8 cellular contexts compared by ENCODE assay signal in the genomic region with DNA sequence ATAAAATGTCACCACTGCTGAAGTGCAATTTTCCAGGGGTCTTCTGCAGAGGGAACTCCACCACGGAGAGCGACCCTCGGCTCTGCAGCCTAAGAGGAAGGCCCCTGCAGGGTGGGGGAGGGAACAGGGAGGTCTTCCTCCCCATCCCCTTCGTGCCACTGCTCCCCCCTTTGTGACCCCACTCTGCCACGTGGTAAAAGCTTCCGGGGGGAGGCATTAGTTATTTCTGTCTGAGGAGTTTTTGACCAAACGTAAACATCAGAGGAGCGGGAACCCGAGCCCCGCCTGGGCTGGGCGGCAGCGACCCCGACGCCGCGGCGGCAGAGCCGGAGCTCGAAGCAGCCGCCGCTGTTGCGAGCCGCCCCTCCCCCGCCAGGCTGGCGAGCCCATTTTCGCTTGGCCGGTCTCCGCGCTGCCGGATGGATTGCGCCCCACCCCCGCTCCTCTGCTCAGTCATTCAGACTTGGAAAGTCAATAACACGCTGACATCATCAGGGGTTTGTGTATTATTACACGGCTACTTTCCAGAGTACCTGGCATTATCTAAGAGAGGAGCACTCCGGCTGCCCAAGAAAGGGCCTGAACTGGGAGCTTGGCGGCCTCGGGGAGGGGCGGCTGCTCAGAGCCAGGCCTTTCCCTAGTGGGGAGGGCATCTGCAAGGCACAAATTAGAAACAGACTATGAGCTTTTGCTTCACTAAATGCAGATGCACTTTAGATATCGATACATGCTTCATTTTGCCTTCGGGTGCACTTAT.
A peak's percentile ranks its signal among the peaks of the same experiment; 100 is the strongest.
DNase-seq lines count a peak whose midpoint lies in the region; ATAC-seq and TF ChIP-seq lines count a peak whose summit lies in the region.

No MANE protein-coding gene starts in this region.

- no peak overlapping the region for H3K9ac ChIP-seq in fibroblast of lung (ENCODE audit: insufficient read depth, low read length)

- H3K79me2 ChIP-seq in DOHH2 (ENCODE audit: control insufficient read depth, low read length) (peaks cover 6% of the 10 kb centered on the region), GM23338 (replicated peaks; ENCODE audit: insufficient read depth) (no peaks in the 10 kb centered on the region), fibroblast of lung (ENCODE audit: control insufficient read depth, insufficient read depth, low read length) (no peaks in the 10 kb centered on the region)

- peaks cover 45% of the 10 kb centered on the region for H3K4me1 Mint-ChIP-seq in GM23338
- peaks cover 40% of the 10 kb centered on the region for H3K4me1 Mint-ChIP-seq in activated T-helper 17 cell treated with anti-CD3 and anti-CD28 coated beads, Interleukin-2, amount 50 U/mL, for 72 hours
- H3K4me1 Mint-ChIP-seq in naive thymus-derived CD8-positive, alpha-beta T cell: peaks cover 25 to 62% (median 55%) of the 10 kb centered on the region in 4 donors
- H3K4me1 Mint-ChIP-seq in stimulated activated naive B cell treated with anti-CD40 and anti-IgM and Interleukin-4, amounts not matched to agents 10 μg/mL and 1 μg/mL and 100 μg/mL, for 72 hours: peaks cover 50 to 80% of the 10 kb centered on the region in 2 donors

- H3K9me2 ChIP-seq in DOHH2 (replicated peaks; ENCODE audit: control insufficient read depth, low read length) (no peaks in the 10 kb centered on the region), GM23338 (ENCODE audit: insufficient read depth) (no peaks in the 10 kb centered on the region)

- H3K4me1 ChIP-seq in DOHH2 (ENCODE audit: control insufficient read depth, low read length) (peaks cover 59% of the 10 kb centered on the region), GM23338 (ENCODE audit: insufficient read depth) (peaks cover 25% of the 10 kb centered on the region), fibroblast of lung (ENCODE audit: control insufficient read depth, extremely low read depth, insufficient read depth, low read length) (peaks cover 21% of the 10 kb centered on the region)

- no peaks in the 10 kb centered on the region for H3K9me3 Mint-ChIP-seq in GM23338
- H3K9me3 Mint-ChIP-seq in activated T-helper 17 cell treated with anti-CD3 and anti-CD28 coated beads, Interleukin-2, amount 50 U/mL, for 72 hours: no peaks in the 10 kb centered on the region
- peaks cover 0 to 4% (median 0%) of the 10 kb centered on the region in 9 donors for H3K9me3 Mint-ChIP-seq in naive thymus-derived CD8-positive, alpha-beta T cell
- no peaks in the 10 kb centered on the region for H3K9me3 Mint-ChIP-seq in stimulated activated naive B cell treated with anti-CD40 and anti-IgM and Interleukin-4, amounts not matched to agents 10 μg/mL and 1 μg/mL and 100 μg/mL, for 72 hours

- H3K9me3 ChIP-seq in DOHH2 (ENCODE audit: control insufficient read depth, insufficient read depth, low read length) (no peaks in the 10 kb centered on the region), fibroblast of lung (ENCODE audit: control insufficient read depth, insufficient read depth, low read depth, low read length) (no peaks in the 10 kb centered on the region)

- no peaks in the 10 kb centered on the region for H3K36me3 Mint-ChIP-seq in GM23338 (ENCODE audit: low read depth)
- peaks cover 22% of the 10 kb centered on the region for H3K36me3 Mint-ChIP-seq in activated T-helper 17 cell treated with anti-CD3 and anti-CD28 coated beads, Interleukin-2, amount 50 U/mL, for 72 hours (ENCODE audit: low read depth)
- peaks cover 0 to 3% (median 1%) of the 10 kb centered on the region in 3 donors for H3K36me3 Mint-ChIP-seq in naive thymus-derived CD8-positive, alpha-beta T cell
- H3K36me3 Mint-ChIP-seq in stimulated activated naive B cell treated with anti-CD40 and anti-IgM and Interleukin-4, amounts not matched to agents 10 μg/mL and 1 μg/mL and 100 μg/mL, for 72 hours: no peaks in the 10 kb centered on the region

- H2AFZ ChIP-seq in GM23338 (peak overlapping the region; percentile 88), fibroblast of lung (ENCODE audit: low read length) (no peak overlapping the region)

- DNase-seq in GM23338 (ENCODE audit: low spot score) (peak; percentile 99), Kasumi-1 (lab: John Stamatoyannopoulos, UW) (peak; percentile 97 to 98), RKO (ENCODE audit: low spot score) (peak; percentile 99), fibroblast of lung (ENCODE audit: low read depth in 2 of 2) (peak; percentile 99)
- peak; percentile 90 to 97 (median 96) for DNase-seq in naive thymus-derived CD8-positive, alpha-beta T cell
- peak; percentile 91 for DNase-seq in stimulated activated naive B cell treated with anti-CD40 and anti-IgM and Interleukin-4, amounts not matched to agents 10 μg/mL and 1 μg/mL and 100 μg/mL, for 72 hours

- H3K36me3 ChIP-seq in DOHH2 (ENCODE audit: control insufficient read depth, low read length): no peaks in the 10 kb centered on the region
- no peaks in the 10 kb centered on the region for H3K36me3 ChIP-seq in GM23338 (ENCODE audit: insufficient read depth)
- H3K36me3 ChIP-seq in fibroblast of lung (ENCODE audit: control insufficient read depth, insufficient read depth, low read length): no peaks in the 10 kb centered on the region

- peak overlapping the region; percentile 60 for H3K4me3 Mint-ChIP-seq in GM23338
- H3K4me3 Mint-ChIP-seq in activated T-helper 17 cell treated with anti-CD3 and anti-CD28 coated beads, Interleukin-2, amount 50 U/mL, for 72 hours: peak overlapping the region; percentile 78
- H3K4me3 Mint-ChIP-seq in naive thymus-derived CD8-positive, alpha-beta T cell: peak overlapping the region; percentile 88 to 97 (median 94)
- H3K4me3 Mint-ChIP-seq in stimulated activated naive B cell treated with anti-CD40 and anti-IgM and Interleukin-4, amounts not matched to agents 10 μg/mL and 1 μg/mL and 100 μg/mL, for 72 hours: peak overlapping the region; percentile 82 to 85

- POLR2A ChIA-PET in naive thymus-derived CD8-positive, alpha-beta T cell (lab: Charles Lee): interaction anchor here (0.5 to 7.9 kb wide), 38 partner anchors 12 to 726 kb away, joined by 3 to 255 read pairs (median 4); a partner anchor contains a TSS

- H3K27me3 Mint-ChIP-seq in GM23338 (ENCODE audit: insufficient read depth, low read depth, poor library complexity): peaks cover 26% of the 10 kb centered on the region
- no peaks in the 10 kb centered on the region for H3K27me3 Mint-ChIP-seq in activated T-helper 17 cell treated with anti-CD3 and anti-CD28 coated beads, Interleukin-2, amount 50 U/mL, for 72 hours
- peaks cover 0 to 3% (median 0%) of the 10 kb centered on the region in 5 donors for H3K27me3 Mint-ChIP-seq in naive thymus-derived CD8-positive, alpha-beta T cell
- no peaks in the 10 kb centered on the region for H3K27me3 Mint-ChIP-seq in stimulated activated naive B cell treated with anti-CD40 and anti-IgM and Interleukin-4, amounts not matched to agents 10 μg/mL and 1 μg/mL and 100 μg/mL, for 72 hours

- ATAC-seq in GM23338: peak; percentile 79
- peak; percentile 74 for ATAC-seq in activated T-helper 17 cell treated with anti-CD3 and anti-CD28 coated beads, Interleukin-2, amount 50 U/mL, for 72 hours (replicated peaks)
- peak; percentile 83 to 92 for ATAC-seq in naive thymus-derived CD8-positive, alpha-beta T cell
- peak; percentile 66 to 69 for ATAC-seq in stimulated activated naive B cell treated with anti-CD40 and anti-IgM and Interleukin-4, amounts not matched to agents 10 μg/mL and 1 μg/mL and 100 μg/mL, for 72 hours (replicated peaks)

- H3K4me2 ChIP-seq in DOHH2 (ENCODE audit: low read length): peak overlapping the region; percentile 100
- peak overlapping the region; percentile 86 for H3K4me2 ChIP-seq in GM23338
- H3K4me2 ChIP-seq in fibroblast of lung (ENCODE audit: extremely low read depth, insufficient read depth, low read length): peak overlapping the region; percentile 49

- no peaks in the 10 kb centered on the region for H3K27me3 ChIP-seq in DOHH2 (ENCODE audit: control insufficient read depth, low read length)
- no peaks in the 10 kb centered on the region for H3K27me3 ChIP-seq in GM23338 (ENCODE audit: insufficient read depth)
- no peaks in the 10 kb centered on the region for H3K27me3 ChIP-seq in fibroblast of lung (ENCODE audit: control insufficient read depth, insufficient read depth, low read length)

- peak; percentile 11 for TF ChIP-seq CTCF in DOHH2 (IDR thresholded peaks at IDR 0.05; ENCODE audit: low read depth, low read length, poor library complexity, severe bottlenecking)
- TF ChIP-seq CTCF in GM23338 (conservative IDR thresholded peaks at IDR 0.05; ENCODE audit: low read depth in 2 of 2): no peak
- TF ChIP-seq CTCF in fibroblast of lung (conservative IDR thresholded peaks at IDR 0.05 in 1 of 2, IDR thresholded peaks at IDR 0.05 in 1 of 2; ENCODE audit: low read depth in 1 of 2, low read length in 2 of 2): no peak

- H3K27ac ChIP-seq in DOHH2 (ENCODE audit: low read depth, low read length) (peak overlapping the region; percentile 89), GM23338 (ENCODE audit: low read depth) (peak overlapping the region; percentile 89), fibroblast of lung (ENCODE audit: insufficient read depth, low read length) (peak overlapping the region; percentile 52)

- H4K20me1 ChIP-seq in DOHH2 (ENCODE audit: control insufficient read depth, insufficient read depth, low read depth, low read length) (no peaks in the 10 kb centered on the region), GM23338 (replicated peaks; ENCODE audit: insufficient read depth) (no peaks in the 10 kb centered on the region), fibroblast of lung (ENCODE audit: control insufficient read depth, extremely low read depth, insufficient read depth, low read length) (no peaks in the 10 kb centered on the region)

- H3K27ac Mint-ChIP-seq in GM23338: peak overlapping the region; percentile 95
- peak overlapping the region; percentile 98 for H3K27ac Mint-ChIP-seq in activated T-helper 17 cell treated with anti-CD3 and anti-CD28 coated beads, Interleukin-2, amount 50 U/mL, for 72 hours
- H3K27ac Mint-ChIP-seq in naive thymus-derived CD8-positive, alpha-beta T cell: peak overlapping the region; percentile 98 to 100 (median 99)
- H3K27ac Mint-ChIP-seq in stimulated activated naive B cell treated with anti-CD40 and anti-IgM and Interleukin-4, amounts not matched to agents 10 μg/mL and 1 μg/mL and 100 μg/mL, for 72 hours: peak overlapping the region; percentile 97

- peak overlapping the region; percentile 85 for H3K4me3 ChIP-seq in DOHH2 (ENCODE audit: low read length)
- peak overlapping the region; percentile 64 for H3K4me3 ChIP-seq in GM23338
- peak overlapping the region in 2 of 4 experiments; percentile 38 to 39 for H3K4me3 ChIP-seq in fibroblast of lung (replicated peaks in 1 of 4; ENCODE audit: control extremely low read depth in 1 of 4, insufficient read depth in 1 of 4, low read depth in 3 of 4, low read length in 4 of 4)

- peaks cover 36% of the 10 kb centered on the region for H3F3A ChIP-seq in DOHH2 (ENCODE audit: control insufficient read depth, insufficient read depth)
- peaks cover 9% of the 10 kb centered on the region; the same call in 1 of the 2 replicates for H3F3A ChIP-seq in GM23338 (replicated peaks; ENCODE audit: low read depth)

TF ChIP-seq in GM23338, 12 proteins besides CTCF, POLR2A, EP300 and RAD21 (continues in another document):
- TF ChIP-seq EZH2phosphoT487 (IDR thresholded peaks at IDR 0.05; ENCODE audit: unreplicated experiment) (no peak), JUNB (IDR thresholded peaks at IDR 0.05; ENCODE audit: unreplicated experiment) (peak; percentile 29)

Comparison
In these comparisons a context has a peak if more than half of its experiments do, and no peak if none do; other contexts are left out.
1. H3K4me2 ChIP-seq: peak in every context shown above with its lines; median percentile 100 in DOHH2; 86 in GM23338; 49 in fibroblast of lung.